ENCODE assay signal across 27 cellular contexts in genomic region chr1:227077783-227078182, GRCh38.
"Had no signal": no experiment of that assay in that cellular context is flagged by ENCODE, and none has a peak within 500 bp of the region (broad histone marks: within the 10 kb centered on the region; RNA-seq: fewer than 3 reads in every experiment).

No MANE protein-coding gene starts in this region.

- FAIRE-seq: colon, endometrium, keratinocyte had no signal

- H3K4me3 ChIP-seq: coronary artery, dorsolateral prefrontal cortex, esophagus squamous epithelium, gastrocnemius medialis, heart right ventricle, left lung, lower lobe of right lung, mucosa of descending colon had no signal

- ATAC-seq: effector memory CD8-positive, alpha-beta T cell; esophagus mucosa; gastrocnemius medialis; heart right ventricle; left cardiac atrium; left lung; left ventricle myocardium superior; lower lobe of right lung; mucosa of descending colon had no signal

- H3K27me3 ChIP-seq: dorsolateral prefrontal cortex, esophagus squamous epithelium, gastrocnemius medialis, heart right ventricle, left lung had no signal

- H3K9me3 ChIP-seq: esophagus squamous epithelium, gastrocnemius medialis, left lung, lower lobe of right lung, mucosa of descending colon had no signal

- H3K36me3 ChIP-seq: left lung had no signal

- H3K27ac ChIP-seq: coronary artery, dorsolateral prefrontal cortex, epithelial cell of prostate, esophagus squamous epithelium, gastrocnemius medialis, heart right ventricle, left lung, lower lobe of right lung had no signal

- H3K4me1 ChIP-seq: esophagus squamous epithelium, gastrocnemius medialis, heart right ventricle, left lung, lower lobe of right lung had no signal

- DNase-seq: dermis blood vessel endothelial cell; dorsolateral prefrontal cortex; effector CD4-positive, alpha-beta T cell; effector memory CD8-positive, alpha-beta T cell; endodermal cell; erythroblast; esophagus squamous epithelium; foreskin fibroblast; foreskin melanocyte; gastrocnemius medialis; glutamatergic neuron; head of caudate nucleus; heart right ventricle; hippocampal formation; left cardiac atrium; left lung; left ventricle myocardium superior; lower lobe of right lung; mesenchymal stem cell; mucosa of descending colon; naive B cell had no signal
